Comparison of ENCODE assay signal across 15 cellular contexts in the genomic region with DNA sequence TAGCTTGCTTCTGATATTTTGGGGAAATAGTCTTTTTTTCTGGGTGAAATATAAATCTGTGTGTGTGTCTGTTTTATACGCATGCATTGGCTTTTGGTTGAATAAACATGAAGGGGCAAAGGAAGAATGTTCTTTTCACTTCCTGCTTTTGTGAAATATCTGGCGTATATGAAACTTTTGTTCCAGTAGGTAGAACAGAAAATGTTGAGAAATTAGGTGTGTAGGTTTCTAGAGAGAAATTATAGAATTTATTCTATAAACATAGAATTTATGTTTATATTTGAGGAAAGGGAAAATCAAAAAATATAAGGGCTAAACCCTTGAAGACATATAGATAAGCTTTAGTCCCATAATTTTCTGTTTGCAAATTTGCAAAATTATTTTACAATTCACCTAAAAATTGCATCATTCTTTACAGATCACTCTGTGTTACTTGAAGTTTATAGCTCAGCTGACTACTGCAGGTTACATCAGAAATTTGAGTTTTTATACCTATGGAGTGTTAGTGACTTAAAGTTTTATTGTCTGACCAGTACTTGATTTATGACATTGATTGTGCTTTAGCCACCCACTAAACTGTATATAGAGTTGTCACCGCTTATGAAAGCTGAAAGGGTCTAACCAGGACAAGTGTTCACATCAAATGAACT.
A peak's percentile ranks its signal among the peaks of the same experiment; 100 is the strongest.
DNase-seq lines count a peak whose midpoint lies in the region; ATAC-seq and TF ChIP-seq lines count a peak whose summit lies in the region.
"Had no signal": no experiment of that assay in that cellular context is flagged by ENCODE, and none has a peak within 500 bp of the region (broad histone marks: within the 10 kb centered on the region; RNA-seq: fewer than 3 reads in every experiment).

No MANE protein-coding gene starts in this region.

- 97% methylated on average over 3 of the region's 3 CpGs for WGBS in mammary epithelial cell (ENCODE audit: low coverage, missing lambda C conversion rate)

- in situ Hi-C loops in mammary epithelial cell (cut with MboI; ENCODE audit: low sequenced_read_pairs in 2 of 2), result no loop called here

- peak overlapping the region; percentile 75 for H3K27ac Mint-ChIP-seq in MCF 10A (ENCODE audit: low read depth, unreplicated experiment)
- H3K27ac Mint-ChIP-seq in chondrocyte (ENCODE audit: unreplicated experiment), result peak overlapping the region; percentile 45

- peaks cover 15% of the 10 kb centered on the region for H3K4me1 Mint-ChIP-seq in MCF 10A (ENCODE audit: insufficient read depth, unreplicated experiment)
- peaks cover 10% of the 10 kb centered on the region for H3K4me1 Mint-ChIP-seq in chondrocyte (ENCODE audit: low read depth)

- TF ChIP-seq CTCF in MCF 10A (IDR thresholded peaks at IDR 0.05; ENCODE audit: unreplicated experiment), result no peak
- no peak for TF ChIP-seq CTCF in mammary epithelial cell (conservative IDR thresholded peaks at IDR 0.05 in 1 of 2, IDR thresholded peaks at IDR 0.05 in 1 of 2; ENCODE audit: extremely low read depth in 1 of 2, insufficient read depth in 1 of 2, low read depth in 1 of 2, low read length in 2 of 2)
- no peak for TF ChIP-seq CTCF in OCI-LY1 (IDR thresholded peaks at IDR 0.05; ENCODE audit: low read length)
- no peak for TF ChIP-seq CTCF in chondrocyte (IDR thresholded peaks at IDR 0.05)

- H3K4me3 ChIP-seq in mammary epithelial cell (replicated peaks in 1 of 3; ENCODE audit: insufficient read depth in 1 of 3, low read depth in 2 of 3, low read length in 3 of 3) (no peak overlapping the region), OCI-LY1 (ENCODE audit: low read depth, low read length, poor library complexity, severe bottlenecking) (no peak overlapping the region)
- H3K4me3 ChIP-seq: hepatocyte, prostate gland, tibial artery had no signal

- intact Hi-C loops in MCF 10A (cut with micrococcal nuclease), result loop anchor here (10.0 kb wide), 1 partner anchor 124 kb away; a partner anchor contains a TSS
- intact Hi-C loops in mammary epithelial cell (cut with micrococcal nuclease), result no loop called here

- H3K4me3 Mint-ChIP-seq in MCF 10A (ENCODE audit: unreplicated experiment) (peak overlapping the region; percentile 25), chondrocyte (ENCODE audit: unreplicated experiment) (no peak overlapping the region)

- no peaks in the 10 kb centered on the region for H3K4me1 ChIP-seq in mammary epithelial cell (ENCODE audit: insufficient read depth, low read length)
- H3K4me1 ChIP-seq in OCI-LY1 (ENCODE audit: insufficient read depth, low read length, severe bottlenecking), result peaks cover 14% of the 10 kb centered on the region
- H3K4me1 ChIP-seq: prostate gland, tibial artery had no signal

- H3K27ac ChIP-seq in mammary epithelial cell (ENCODE audit: insufficient read depth, low read depth, low read length), result no peak overlapping the region
- peak overlapping the region; percentile 35 for H3K27ac ChIP-seq in OCI-LY1 (ENCODE audit: low read depth, low read length, poor library complexity, severe bottlenecking)
- H3K27ac ChIP-seq: hepatocyte, prostate gland, tibial artery had no signal

- dilution Hi-C loops in mammary epithelial cell (cut with HindIII; ENCODE audit: low sequenced_read_pairs), result no loop called here

- peak; percentile 32 for DNase-seq in MCF 10A (ENCODE audit: unreplicated experiment)
- DNase-seq in mammary epithelial cell, result no peak
- no peak for DNase-seq in chondrocyte (ENCODE audit: low spot score)
- no peak for DNase-seq in NCI-H146 (lab: John Stamatoyannopoulos, UW)
- no peak for DNase-seq in effector CD4-positive, alpha-beta T cell
- no peak for DNase-seq in NCI-H345 (lab: John Stamatoyannopoulos, UW)
- DNase-seq: IMR-90, left cardiac atrium, NCI-H1436, NCI-H510A treated with DMSO at 0.1 percent for 48 hours, tibial artery had no signal

- H3K36me3 ChIP-seq in mammary epithelial cell (ENCODE audit: insufficient read depth, low read length), result no peaks in the 10 kb centered on the region
- H3K36me3 ChIP-seq in OCI-LY1 (ENCODE audit: insufficient read depth, low read length), result no peaks in the 10 kb centered on the region
- H3K36me3 ChIP-seq: prostate gland had no signal

- no peaks in the 10 kb centered on the region for H3K9me3 ChIP-seq in mammary epithelial cell (replicated peaks; ENCODE audit: insufficient read depth, low read length)
- H3K9me3 ChIP-seq in OCI-LY1 (ENCODE audit: low read length), result no peaks in the 10 kb centered on the region
- H3K9me3 ChIP-seq: prostate gland, tibial artery had no signal

- H3K9me2 ChIP-seq in OCI-LY1 (ENCODE audit: low read depth, low read length), result no peaks in the 10 kb centered on the region

- no peak for ATAC-seq in HG02623 (IDR thresholded peaks at IDR 0.05; ENCODE audit: unreplicated experiment)
- ATAC-seq: left cardiac atrium had no signal

- H3K9me3 Mint-ChIP-seq in MCF 10A (ENCODE audit: unreplicated experiment) (no peaks in the 10 kb centered on the region), chondrocyte (ENCODE audit: low read depth) (peaks cover 25% of the 10 kb centered on the region)

- H3K4me2 ChIP-seq in mammary epithelial cell (ENCODE audit: insufficient read depth, low read depth, low read length) (no peak overlapping the region), OCI-LY1 (ENCODE audit: low read length) (no peak overlapping the region)
- H3K4me2 ChIP-seq: hepatocyte had no signal

- no peak overlapping the region for H3K9ac ChIP-seq in mammary epithelial cell (ENCODE audit: insufficient read depth, low read length)
- H3K9ac ChIP-seq in OCI-LY1 (ENCODE audit: low read length), result no peak overlapping the region

- H4K20me1 ChIP-seq in mammary epithelial cell (ENCODE audit: insufficient read depth, low read length) (no peaks in the 10 kb centered on the region), OCI-LY1 (ENCODE audit: insufficient read depth, low read length) (no peaks in the 10 kb centered on the region)

- no peaks in the 10 kb centered on the region for H3F3A ChIP-seq in OCI-LY1 (ENCODE audit: insufficient read depth, low read length)

- CTCF ChIA-PET in MCF 10A (lab: Yijun Ruan, JAX), result no interaction called here
- CTCF ChIA-PET in mammary epithelial cell (lab: Charles Lee; ENCODE audit: low non-redundant PET), result no interaction called here

- POLR2A ChIA-PET in MCF 10A (lab: Yijun Ruan, JAX), result interaction anchor here (0.6 to 1.7 kb wide), 6 partner anchors 8 to 163 kb away, joined by 3 to 7 read pairs (median 4); no protein-coding TSS in a partner anchor

- H3K79me2 ChIP-seq in mammary epithelial cell (ENCODE audit: insufficient read depth, low read length) (no peaks in the 10 kb centered on the region), OCI-LY1 (ENCODE audit: insufficient read depth, low read length) (no peaks in the 10 kb centered on the region)
- H3K79me2 ChIP-seq: hepatocyte had no signal

- BruUV-seq in MCF 10A (replicated peaks; lab: Mats Ljungman, UMichigan) (no TSS peak), mammary epithelial cell (replicated peaks; lab: Mats Ljungman, UMichigan) (no TSS peak)

- no peaks in the 10 kb centered on the region for H3K27me3 ChIP-seq in mammary epithelial cell (ENCODE audit: insufficient read depth, low read length)
- no peaks in the 10 kb centered on the region for H3K27me3 ChIP-seq in OCI-LY1 (ENCODE audit: insufficient read depth, low read length)
- H3K27me3 ChIP-seq: hepatocyte, tibial artery had no signal

- H3K27me3 Mint-ChIP-seq in MCF 10A (ENCODE audit: insufficient read depth, unreplicated experiment) (no peaks in the 10 kb centered on the region), chondrocyte (ENCODE audit: low read depth) (no peaks in the 10 kb centered on the region)

- H2AFZ ChIP-seq in mammary epithelial cell (ENCODE audit: low read depth, low read length) (no peak overlapping the region), OCI-LY1 (ENCODE audit: low read length) (no peak overlapping the region)
- H2AFZ ChIP-seq: hepatocyte had no signal

- peaks cover 6% of the 10 kb centered on the region for H3K36me3 Mint-ChIP-seq in MCF 10A (ENCODE audit: insufficient read depth, unreplicated experiment)
- H3K36me3 Mint-ChIP-seq in chondrocyte (ENCODE audit: low read depth), result peaks cover 1% of the 10 kb centered on the region
